In the genomic region with DNA sequence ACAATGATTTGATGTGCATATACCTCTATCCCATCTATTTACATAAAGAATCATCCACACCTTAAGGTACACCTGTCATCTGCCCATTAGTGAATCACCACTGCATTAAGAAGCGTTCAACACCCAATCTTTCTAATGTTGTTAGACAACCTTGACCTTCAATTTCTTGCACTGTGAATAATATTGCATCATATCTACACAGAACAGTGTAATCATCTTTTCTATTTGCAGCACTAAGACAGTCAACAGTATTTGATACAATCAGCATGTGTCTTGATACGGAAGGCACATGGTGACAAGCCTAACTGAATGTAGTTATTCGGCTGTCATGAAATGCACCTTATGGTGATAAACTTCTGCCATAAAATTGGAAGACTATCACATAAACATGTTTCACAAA, we compare ENCODE assay signal across 26 cellular contexts.
DNase-seq lines count a peak whose midpoint lies in the region; ATAC-seq, FAIRE-seq and TF ChIP-seq lines count a peak whose summit lies in the region.
"Had no signal": no experiment of that assay in that cellular context is flagged by ENCODE, and none has a peak within 500 bp of the region (broad histone marks: within the 10 kb centered on the region; RNA-seq: fewer than 3 reads in every experiment).

No MANE protein-coding gene starts in this region.

- H3K4me3 ChIP-seq in HEK293 (ENCODE audit: low read depth, low read length), result no peak overlapping the region
- no peak overlapping the region for H3K4me3 ChIP-seq in IMR-90 (ENCODE audit: insufficient read depth, low read depth, low read length)
- H3K4me3 ChIP-seq in K562, result no peak overlapping the region
- H3K4me3 ChIP-seq: BLaER1 had no signal

- FAIRE-seq in K562 (lab: Jason Lieb, UNC), result no peak
- FAIRE-seq: A204.1, G401.6, GM12891, GM19239 had no signal

- no peak for TF ChIP-seq EP300 in K562 (IDR thresholded peaks at IDR 0.05; ENCODE audit: low read length)

- no peak overlapping the region for H3K18ac ChIP-seq in IMR-90 (ENCODE audit: low read depth, low read length)

- intact Hi-C loops in IMR-90 (cut with micrococcal nuclease), result no loop called here
- intact Hi-C loops in K562 (cut with micrococcal nuclease), result no loop called here
- intact Hi-C loops in left cardiac atrium (cut with DNase I), result no loop called here

- H4K91ac ChIP-seq in IMR-90 (ENCODE audit: insufficient read depth, low read depth, low read length), result no peak overlapping the region

- H3K23ac ChIP-seq in IMR-90 (ENCODE audit: low read depth, low read length), result no peak overlapping the region

- no peaks in the 10 kb centered on the region for H3K79me1 ChIP-seq in IMR-90 (ENCODE audit: low read depth in 1 of 2, low read length in 2 of 2)

- BruUV-seq in IMR-90 (replicated peaks; lab: Mats Ljungman, UMichigan), result no TSS peak
- no TSS peak for BruUV-seq in K562 (replicated peaks; lab: Mats Ljungman, UMichigan)

- no peak overlapping the region for H4K8ac ChIP-seq in IMR-90 (ENCODE audit: low read depth in 2 of 2, low read length in 2 of 2)

- H3K9me1 ChIP-seq in IMR-90 (ENCODE audit: insufficient read depth, low read length), result no peaks in the 10 kb centered on the region
- H3K9me1 ChIP-seq in K562 (ENCODE audit: control insufficient read depth, insufficient read depth, low read length), result no peaks in the 10 kb centered on the region

- H2BK20ac ChIP-seq in IMR-90 (ENCODE audit: low read depth, low read length), result no peak overlapping the region

- POLR2A ChIA-PET in HEK293 (lab: Yijun Ruan, JAX) (no interaction called here), IMR-90 (lab: Charles Lee; ENCODE audit: unreplicated experiment) (no interaction called here), K562 (lab: Yijun Ruan, JAX) (no interaction called here)

- no peak overlapping the region for H3K14ac ChIP-seq in IMR-90 (replicated peaks; ENCODE audit: low read depth, low read length)

- no peak overlapping the region for H2AK5ac ChIP-seq in IMR-90 (ENCODE audit: low read depth, low read length)

- TF ChIP-seq RAD21 in IMR-90 (IDR thresholded peaks at IDR 0.05; ENCODE audit: low read length) (no peak), K562 (CRISPR knock-in tag; conservative IDR thresholded peaks at IDR 0.05 in 1 of 2, IDR thresholded peaks at IDR 0.05 in 1 of 2) (no peak)

- no peak overlapping the region for H2BK5ac ChIP-seq in IMR-90 (ENCODE audit: low read depth, low read length, poor library complexity, severe bottlenecking)

- H2BK15ac ChIP-seq in IMR-90 (ENCODE audit: low read depth, low read length), result no peak overlapping the region

- H3K4me1 ChIP-seq in HEK293 (ENCODE audit: control insufficient read depth, insufficient read depth, low read length) (no peaks in the 10 kb centered on the region), IMR-90 (ENCODE audit: control insufficient read depth, insufficient read depth, low read length) (no peaks in the 10 kb centered on the region), K562 (replicated peaks in 1 of 2; ENCODE audit: control insufficient read depth in 2 of 2, insufficient read depth in 2 of 2, low read length in 2 of 2) (no peaks in the 10 kb centered on the region)
- H3K4me1 ChIP-seq: BE2C, BLaER1 had no signal

- CTCF ChIA-PET in HEK293 (lab: Yijun Ruan, JAX) (no interaction called here), IMR-90 (lab: Yijun Ruan, JAX) (no interaction called here), K562 (lab: Yijun Ruan, JAX; ENCODE audit: low intra/inter-chr PET ratio) (no interaction called here)

- no peak overlapping the region for H2AK9ac ChIP-seq in IMR-90 (replicated peaks; ENCODE audit: low read depth, low read length, poor library complexity)

- H3K9me3 ChIP-seq in HEK293 (ENCODE audit: control insufficient read depth, insufficient read depth, low read depth, low read length), result no peaks in the 10 kb centered on the region
- no peaks in the 10 kb centered on the region for H3K9me3 ChIP-seq in IMR-90 (ENCODE audit: control insufficient read depth, insufficient read depth, low read length)
- no peaks in the 10 kb centered on the region for H3K9me3 ChIP-seq in K562 (replicated peaks; ENCODE audit: control insufficient read depth, insufficient read depth, low read depth, low read length)
- H3K9me3 ChIP-seq: BE2C, BLaER1 had no signal

- H3K36me3 ChIP-seq in HEK293 (ENCODE audit: control insufficient read depth in 2 of 2, insufficient read depth in 1 of 2, low read length in 2 of 2) (no peaks in the 10 kb centered on the region), IMR-90 (ENCODE audit: control insufficient read depth, insufficient read depth, low read length) (no peaks in the 10 kb centered on the region), K562 (ENCODE audit: control insufficient read depth, insufficient read depth, low read length) (no peaks in the 10 kb centered on the region)
- H3K36me3 ChIP-seq: BE2C, BLaER1 had no signal

- dilution Hi-C loops in IMR-90 (cut with HindIII; ENCODE audit: low sequenced_read_pairs, unreplicated experiment), result no loop called here

- DNase-seq in IMR-90, result no peak
- no peak for DNase-seq in K562 (ENCODE audit: extremely low read depth in 1 of 4, low spot score in 3 of 4)
- no peak for DNase-seq in DMS79 treated with DMSO at 0.1 percent for 48 hours (lab: John Stamatoyannopoulos, UW)
- no peak for DNase-seq in cerebellar nuclear complex (lab: John Stamatoyannopoulos, UW)
- DNase-seq in left cardiac atrium, result no peak
- DNase-seq: 8988T; ACHN; BE2C; C1 segment of cervical spinal cord; CD4-positive, alpha-beta memory T cell; CD4-positive, CD25-positive, alpha-beta regulatory T cell; CD8-positive, alpha-beta memory T cell; COR-L47; DMS 273 treated with DMSO at 0.1 percent for 48 hours; DMS153; DMS53; DMS79; GF-D8 had no signal

- no peak overlapping the region for H3K4ac ChIP-seq in IMR-90 (ENCODE audit: low read depth, low read length)

- no peaks in the 10 kb centered on the region for H3K27me3 ChIP-seq in IMR-90 (ENCODE audit: control insufficient read depth, insufficient read depth, low read length)
- no peaks in the 10 kb centered on the region for H3K27me3 ChIP-seq in K562 (ENCODE audit: control insufficient read depth in 2 of 2, insufficient read depth in 2 of 2, low read length in 2 of 2)
- H3K27me3 ChIP-seq: BE2C, BLaER1 had no signal

- H4K20me1 ChIP-seq in IMR-90 (ENCODE audit: insufficient read depth, low read length) (no peaks in the 10 kb centered on the region), K562 (replicated peaks; ENCODE audit: control insufficient read depth, insufficient read depth, low read length) (no peaks in the 10 kb centered on the region)
- H4K20me1 ChIP-seq: BLaER1 had no signal

- H3K4me2 ChIP-seq in IMR-90 (ENCODE audit: low read depth, low read length) (no peak overlapping the region), K562 (ENCODE audit: insufficient read depth, low read length) (no peak overlapping the region)
- H3K4me2 ChIP-seq: BLaER1 had no signal

- 60% methylated on average over 1 of the region's 3 CpGs; no CpG with 5 or more reads in 1 of the 2 experiments for WGBS in IMR-90 (ENCODE audit: extremely low coverage in 2 of 2, insufficient read length in 1 of 2), 2 experiments
- WGBS in K562 (ENCODE audit: insufficient coverage, low coverage, missing lambda C conversion rate), result 3% methylated on average over 3 of the region's 3 CpGs

- no peak for ATAC-seq in IMR-90 (ENCODE audit: low read depth)
- ATAC-seq in K562, result no peak
- peak; percentile 71 for ATAC-seq in esophagus mucosa
- ATAC-seq in left cardiac atrium, result no peak
- ATAC-seq in GM19351 (IDR thresholded peaks at IDR 0.05; ENCODE audit: unreplicated experiment), result no peak

- in situ Hi-C loops in IMR-90 (cut with MboI; ENCODE audit: low sequenced_read_pairs) (no loop called here), K562 (cut with MboI) (no loop called here)

- H3K56ac ChIP-seq in IMR-90 (ENCODE audit: extremely low read depth, insufficient read depth, low read length), result no peak overlapping the region

- H2BK120ac ChIP-seq in IMR-90 (ENCODE audit: low read depth, low read length), result no peak overlapping the region

- TF ChIP-seq POLR2A in IMR-90 (IDR thresholded peaks at IDR 0.05; ENCODE audit: low read depth, low read length) (no peak), K562 (conservative IDR thresholded peaks at IDR 0.05) (no peak)

- H3K79me2 ChIP-seq in K562 (ENCODE audit: control insufficient read depth, insufficient read depth, low read length), result no peaks in the 10 kb centered on the region

- H3K27ac ChIP-seq in HEK293 (ENCODE audit: extremely low read depth, low read depth, low read length) (no peak overlapping the region), IMR-90 (ENCODE audit: insufficient read depth, low read length) (no peak overlapping the region), K562 (ENCODE audit: extremely low read depth, low read depth, low read length) (no peak overlapping the region)
- H3K27ac ChIP-seq: BLaER1 had no signal

- H4K5ac ChIP-seq in IMR-90 (ENCODE audit: low read depth, low read length), result no peak overlapping the region

- no peak for TF ChIP-seq CTCF in HEK293 (tag by site-specific recombination; IDR thresholded peaks at IDR 0.05)
- no peak for TF ChIP-seq CTCF in IMR-90 (conservative IDR thresholded peaks at IDR 0.05; ENCODE audit: low read depth, low read length)
- no peak for TF ChIP-seq CTCF in K562 (IDR thresholded peaks at IDR 0.05 in 2 of 3, conservative IDR thresholded peaks at IDR 0.05 in 1 of 3; ENCODE audit: insufficient read depth in 2 of 3, low read depth in 1 of 3, low read length in 3 of 3)

- no peak overlapping the region for H3K9ac ChIP-seq in IMR-90 (ENCODE audit: low read depth, low read length)
- no peak overlapping the region for H3K9ac ChIP-seq in K562 (ENCODE audit: insufficient read depth in 1 of 2, low read depth in 2 of 2, low read length in 2 of 2)
- H3K9ac ChIP-seq: BLaER1 had no signal

- H2AFZ ChIP-seq in IMR-90 (replicated peaks; ENCODE audit: low read length, poor library complexity) (no peak overlapping the region), K562 (ENCODE audit: low read depth, low read length) (no peak overlapping the region)

TF ChIP-seq in HEK293, 187 proteins besides CTCF, POLR2A, EP300 and RAD21 (continues in another document):
- TF ChIP-seq ZNF10 (tag by site-specific recombination; IDR thresholded peaks at IDR 0.05) (no peak), GFI1B (tag by site-specific recombination; IDR thresholded peaks at IDR 0.05) (no peak)

TF ChIP-seq in IMR-90, 13 proteins besides CTCF, POLR2A, EP300 and RAD21:
- TF ChIP-seq BHLHE40 (IDR thresholded peaks at IDR 0.05; ENCODE audit: low read depth, low read length), result no peak
- peak; percentile 70 for TF ChIP-seq CEBPB (IDR thresholded peaks at IDR 0.05; ENCODE audit: low read depth, low read length)

TF ChIP-seq in K562, 482 proteins besides CTCF, POLR2A, EP300 and RAD21 (continues in another document):
- TF ChIP-seq MED1 (CRISPR knock-in tag; IDR thresholded peaks at IDR 0.05; ENCODE audit: borderline replicate concordance), result no peak
- TF ChIP-seq, protein P1, sequence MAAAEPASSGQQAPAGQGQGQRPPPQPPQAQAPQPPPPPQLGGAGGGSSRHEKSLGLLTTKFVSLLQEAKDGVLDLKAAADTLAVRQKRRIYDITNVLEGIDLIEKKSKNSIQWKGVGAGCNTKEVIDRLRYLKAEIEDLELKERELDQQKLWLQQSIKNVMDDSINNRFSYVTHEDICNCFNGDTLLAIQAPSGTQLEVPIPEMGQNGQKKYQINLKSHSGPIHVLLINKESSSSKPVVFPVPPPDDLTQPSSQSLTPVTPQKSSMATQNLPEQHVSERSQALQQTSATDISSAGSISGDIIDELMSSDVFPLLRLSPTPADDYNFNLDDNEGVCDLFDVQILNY (CRISPR knock-in tag; IDR thresholded peaks at IDR 0.05), result no peak
- no peak for TF ChIP-seq CBFA2T2 (conservative IDR thresholded peaks at IDR 0.05)
